Comparison of ENCODE assay signal across 8 cellular contexts in genomic region chr1:15525043-15525958, GRCh38. TPM values are rescaled to one million over a fixed set of nuclear protein-coding genes. Genes with fewer than 3 reads are reported as not detected.
DNase-seq lines count a peak whose midpoint lies in the region; ATAC-seq and TF ChIP-seq lines count a peak whose summit lies in the region.

No MANE protein-coding gene starts in this region.

- no peaks in the 10 kb centered on the region for H3K36me3 ChIP-seq in CD8-positive, alpha-beta memory T cell (ENCODE audit: insufficient read depth, low read length)
- no peaks in the 10 kb centered on the region for H3K36me3 ChIP-seq in endocrine pancreas (ENCODE audit: control insufficient read depth, insufficient read depth, low read length)

- H3K4me1 Mint-ChIP-seq in CD8-positive, alpha-beta memory T cell: peaks cover 49 to 60% (median 56%) of the 10 kb centered on the region in 3 donors
- H3K4me1 Mint-ChIP-seq in type B pancreatic cell (ENCODE audit: unreplicated experiment): peaks cover 37% of the 10 kb centered on the region

- POLR2A ChIA-PET in CD8-positive, alpha-beta memory T cell (lab: Charles Lee): no interaction called here

- H3K4me3 ChIP-seq in CD8-positive, alpha-beta memory T cell (ENCODE audit: low read length): peak overlapping the region; percentile 71
- H3K4me3 ChIP-seq in endocrine pancreas (ENCODE audit: control insufficient read depth, insufficient read depth, low read length): peak overlapping the region; percentile 54

- DNase-seq in CD8-positive, alpha-beta memory T cell: peak in 1 of 5 donors; percentile 99
- DNase-seq in GM19238 (ENCODE audit: insufficient read length, low spot score) (peak; percentile 73), T-helper 1 cell (peak in 3 of 5 donors; percentile 8 to 100 (median 11)), mucosa of gallbladder (ENCODE audit: low spot score) (peak; percentile 39), type B pancreatic cell (ENCODE audit: extremely low spot score, unreplicated experiment) (no peak), NCI-H2227 treated with DMSO at 0.1 percent for 48 hours (lab: John Stamatoyannopoulos, UW) (no peak)

- no peaks in the 10 kb centered on the region for H3K27me3 Mint-ChIP-seq in CD8-positive, alpha-beta memory T cell
- H3K27me3 Mint-ChIP-seq in type B pancreatic cell: no peaks in the 10 kb centered on the region

- H3K36me3 Mint-ChIP-seq in CD8-positive, alpha-beta memory T cell: peaks cover 0 to 7% (median 2%) of the 10 kb centered on the region in 3 donors
- no peaks in the 10 kb centered on the region for H3K36me3 Mint-ChIP-seq in type B pancreatic cell

- peak overlapping the region; percentile 78 for H3K9ac ChIP-seq in endocrine pancreas (ENCODE audit: control insufficient read depth, insufficient read depth, low read length)

- no peaks in the 10 kb centered on the region for H3K27me3 ChIP-seq in CD8-positive, alpha-beta memory T cell (ENCODE audit: insufficient read depth, low read length, poor library complexity, severe bottlenecking)
- H3K27me3 ChIP-seq in endocrine pancreas (ENCODE audit: control insufficient read depth, insufficient read depth, low read length): no peaks in the 10 kb centered on the region

- H3K27ac ChIP-seq in CD8-positive, alpha-beta memory T cell (ENCODE audit: low read depth, low read length): peak overlapping the region; percentile 90

- H3K9me3 ChIP-seq in CD8-positive, alpha-beta memory T cell (ENCODE audit: low read length): no peaks in the 10 kb centered on the region
- H3K9me3 ChIP-seq in endocrine pancreas (ENCODE audit: control insufficient read depth, low read length): no peaks in the 10 kb centered on the region

- CTCF ChIA-PET in CD8-positive, alpha-beta memory T cell (lab: Charles Lee): no interaction called here

- ATAC-seq in HG03520 (IDR thresholded peaks at IDR 0.05; ENCODE audit: unreplicated experiment): peak; percentile 40

- H3K4me3 Mint-ChIP-seq in CD8-positive, alpha-beta memory T cell: peak overlapping the region; percentile 79 to 98 (median 88)
- peak overlapping the region; percentile 93 for H3K4me3 Mint-ChIP-seq in type B pancreatic cell

- no peaks in the 10 kb centered on the region for H3K9me3 Mint-ChIP-seq in CD8-positive, alpha-beta memory T cell
- no peaks in the 10 kb centered on the region for H3K9me3 Mint-ChIP-seq in type B pancreatic cell

- H3K27ac Mint-ChIP-seq in CD8-positive, alpha-beta memory T cell: peak overlapping the region; percentile 92 to 100 (median 100)
- peak overlapping the region; percentile 98 for H3K27ac Mint-ChIP-seq in type B pancreatic cell

- H3K4me1 ChIP-seq in CD8-positive, alpha-beta memory T cell (ENCODE audit: insufficient read depth, low read length): peaks cover 21% of the 10 kb centered on the region
- peaks cover 14% of the 10 kb centered on the region for H3K4me1 ChIP-seq in endocrine pancreas (ENCODE audit: control insufficient read depth, insufficient read depth, low read length)

- TF ChIP-seq CTCF in type B pancreatic cell (conservative IDR thresholded peaks at IDR 0.05): no peak

RNA-seq across cellular contexts. Expression of gene CASP9, which starts 1.3 kb away (rescaled TPM):
- total RNA-seq in CD8-positive, alpha-beta memory T cell: 1 to 10 TPM; 9.2 to 9.6 TPM
- polyA plus RNA-seq in CD8-positive, alpha-beta memory T cell: 9.8 TPM
- 26.6 TPM for total RNA-seq in mucosa of gallbladder
- total RNA-seq in type B pancreatic cell (ENCODE audit: low replicate concordance): 13.1 and 13.5 TPM in 2 replicates

RNA-seq across cellular contexts. Expression of gene DNAJC16, which starts 1.3 kb away (rescaled TPM):
- 10 to 100 TPM; 19.4 to 22.0 TPM for total RNA-seq in CD8-positive, alpha-beta memory T cell
- polyA plus RNA-seq in CD8-positive, alpha-beta memory T cell: 9.1 TPM
- total RNA-seq in mucosa of gallbladder: 30.0 TPM
- 23.7 and 26.3 TPM in 2 replicates for total RNA-seq in type B pancreatic cell (ENCODE audit: low replicate concordance)

RNA-seq across cellular contexts. Expression of gene CELA2B, which starts 49.4 kb away (rescaled TPM):
- not detected for total RNA-seq in CD8-positive, alpha-beta memory T cell
- polyA plus RNA-seq in CD8-positive, alpha-beta memory T cell: not detected
- total RNA-seq in mucosa of gallbladder: 0.35 TPM
- not detected in 2 replicates for total RNA-seq in type B pancreatic cell (ENCODE audit: low replicate concordance)

RNA-seq across cellular contexts. Expression of gene AGMAT, which starts 59.5 kb away (rescaled TPM):
- total RNA-seq in CD8-positive, alpha-beta memory T cell: 10 to 100 TPM; 18.5 to 19.7 TPM
- 6.2 TPM for polyA plus RNA-seq in CD8-positive, alpha-beta memory T cell
- total RNA-seq in mucosa of gallbladder (2.8 TPM), type B pancreatic cell (ENCODE audit: low replicate concordance) (5.4 and 7.2 TPM in 2 replicates)

Comparison
In these comparisons a context has a peak if more than half of its experiments do, and no peak if none do; other contexts are left out.
1. DNase-seq: peak in GM19238 (single experiment), T-helper 1 cell (3 of 5) and mucosa of gallbladder (single experiment); none in type B pancreatic cell (single experiment) and NCI-H2227 treated with DMSO at 0.1 percent for 48 hours (single experiment).